Comparison of ENCODE assay signal across 21 cellular contexts in genomic region chr11:116910847-116911246, GRCh38.
DNase-seq lines count a peak whose midpoint lies in the region; ATAC-seq and TF ChIP-seq lines count a peak whose summit lies in the region.
"Had no signal": no experiment of that assay in that cellular context is flagged by ENCODE, and none has a peak within 500 bp of the region (broad histone marks: within the 10 kb centered on the region; RNA-seq: fewer than 3 reads in every experiment).

No MANE protein-coding gene starts in this region.

- H3K4me3 ChIP-seq in stomach smooth muscle (ENCODE audit: low read length in 2 of 2) (no peak overlapping the region), adrenal gland (no peak overlapping the region)
- H3K4me3 ChIP-seq: BLaER1 treated with 17β-estradiol and CSF1 and Interleukin-3, amounts not matched to agents 10 nM and 100 nM had no signal

- H3K36me3 Mint-ChIP-seq in T-helper 2 cell treated with Interferon-gamma antibody and Interleukin-4, amounts not matched to agents 5 μg/mL and 100 μg/mL, for 36 hours (ENCODE audit: low read depth), result peaks cover 6% of the 10 kb centered on the region
- H3K36me3 Mint-ChIP-seq in WTC11 (peaks cover 3% of the 10 kb centered on the region; the same call in 1 of the 2 replicates), mesothelial cell of epicardium (no peaks in the 10 kb centered on the region)

- no peaks in the 10 kb centered on the region for H3K9me3 ChIP-seq in stomach smooth muscle (ENCODE audit: control insufficient read depth in 2 of 2, low read length in 2 of 2)
- H3K9me3 ChIP-seq in adrenal gland (replicated peaks in 1 of 3), result no peaks in the 10 kb centered on the region
- H3K9me3 ChIP-seq: BLaER1 treated with 17β-estradiol and CSF1 and Interleukin-3, amounts not matched to agents 10 nM and 100 nM had no signal

- whole genome bisulfite sequencing in adrenal gland, 4 donors, result 90 to 95% (median 92%) methylated on average over 4 of the region's 4 CpGs

- no peak for DNase-seq in T-helper 2 cell treated with Interferon-gamma antibody and Interleukin-4, amounts not matched to agents 5 μg/mL and 100 μg/mL, for 36 hours (ENCODE audit: low spot score)
- DNase-seq in T-helper 2 cell, result no peak
- DNase-seq in WTC11 (ENCODE audit: low spot score), result no peak
- no peak for DNase-seq in mesothelial cell of epicardium (ENCODE audit: low spot score in 2 of 2, unreplicated experiment in 2 of 2)
- no peak for DNase-seq in adrenal gland
- DNase-seq in D341Med (ENCODE audit: low spot score), result no peak
- no peak for DNase-seq in COLO829 (ENCODE audit: low spot score)
- DNase-seq: CD8-positive, alpha-beta T cell; EL; GF-D8; Karpas-422; MV-4-11; NCI-H1105 treated with DMSO at 0.1 percent for 48 hours; NCI-H2081 treated with DMSO at 0.1 percent for 48 hours; NCI-H2171 treated with DMSO at 0.1 percent for 48 hours; NCI-H446; NCI-H526; Right ventricle myocardium superior had no signal

- CTCF ChIA-PET in WTC11 (lab: Charles Lee), result interaction anchor here (1.4 kb wide), 1 partner anchor 228 kb away, joined by 4 read pairs; no protein-coding TSS in a partner anchor

- H3K27ac ChIP-seq in stomach smooth muscle (ENCODE audit: low read length) (peak overlapping the region; percentile 49), adrenal gland (no peak overlapping the region)
- H3K27ac ChIP-seq: 22Rv1 had no signal

- no peak for TF ChIP-seq POLR2A in adrenal gland (IDR thresholded peaks at IDR 0.05)

- H3K27me3 Mint-ChIP-seq in T-helper 2 cell treated with Interferon-gamma antibody and Interleukin-4, amounts not matched to agents 5 μg/mL and 100 μg/mL, for 36 hours (ENCODE audit: low read depth), result no peaks in the 10 kb centered on the region
- no peaks in the 10 kb centered on the region for H3K27me3 Mint-ChIP-seq in WTC11 (ENCODE audit: low read depth)
- H3K27me3 Mint-ChIP-seq in mesothelial cell of epicardium (ENCODE audit: low read depth), result no peaks in the 10 kb centered on the region

- H3K36me3 ChIP-seq in stomach smooth muscle (ENCODE audit: control insufficient read depth in 2 of 2, insufficient read depth in 2 of 2, low read length in 2 of 2) (no peaks in the 10 kb centered on the region), adrenal gland (replicated peaks in 1 of 2) (peaks cover 0 to 4% of the 10 kb centered on the region in 2 donors)

- POLR2A ChIA-PET in WTC11 (lab: Charles Lee), result no interaction called here

- no peak overlapping the region for H3K9ac ChIP-seq in stomach smooth muscle (ENCODE audit: low read length in 2 of 2)
- H3K9ac ChIP-seq: BLaER1 treated with 17β-estradiol and CSF1 and Interleukin-3, amounts not matched to agents 10 nM and 100 nM had no signal

- H3K27me3 ChIP-seq in stomach smooth muscle (ENCODE audit: control insufficient read depth in 1 of 2, insufficient read depth in 2 of 2, low read length in 2 of 2) (no peaks in the 10 kb centered on the region), adrenal gland (no peaks in the 10 kb centered on the region)
- H3K27me3 ChIP-seq: BLaER1 treated with 17β-estradiol and CSF1 and Interleukin-3, amounts not matched to agents 10 nM and 100 nM had no signal

- intact Hi-C loops in adrenal gland (cut with DNase I), result no loop called here

- peaks cover 1% of the 10 kb centered on the region for H3K4me1 Mint-ChIP-seq in T-helper 2 cell treated with Interferon-gamma antibody and Interleukin-4, amounts not matched to agents 5 μg/mL and 100 μg/mL, for 36 hours (ENCODE audit: low read depth)
- H3K4me1 Mint-ChIP-seq in WTC11 (no peaks in the 10 kb centered on the region), mesothelial cell of epicardium (peaks cover 27% of the 10 kb centered on the region)

- H3K9me3 Mint-ChIP-seq in T-helper 2 cell treated with Interferon-gamma antibody and Interleukin-4, amounts not matched to agents 5 μg/mL and 100 μg/mL, for 36 hours, result no peaks in the 10 kb centered on the region
- H3K9me3 Mint-ChIP-seq in WTC11 (no peaks in the 10 kb centered on the region), mesothelial cell of epicardium (no peaks in the 10 kb centered on the region)
- H3K9me3 Mint-ChIP-seq: CD8-positive, alpha-beta T cell had no signal

- ATAC-seq in WTC11, result no peak
- ATAC-seq: CD8-positive, alpha-beta T cell had no signal

- peak overlapping the region; percentile 8 for H3K27ac Mint-ChIP-seq in T-helper 2 cell treated with Interferon-gamma antibody and Interleukin-4, amounts not matched to agents 5 μg/mL and 100 μg/mL, for 36 hours
- H3K27ac Mint-ChIP-seq in WTC11, result peak overlapping the region; percentile 5; the same call in 1 of the 2 replicates
- peak overlapping the region; percentile 36 for H3K27ac Mint-ChIP-seq in mesothelial cell of epicardium
- H3K27ac Mint-ChIP-seq: CD8-positive, alpha-beta T cell had no signal

- no peak overlapping the region for H3K4me3 Mint-ChIP-seq in T-helper 2 cell treated with Interferon-gamma antibody and Interleukin-4, amounts not matched to agents 5 μg/mL and 100 μg/mL, for 36 hours
- H3K4me3 Mint-ChIP-seq in WTC11, result no peak overlapping the region
- H3K4me3 Mint-ChIP-seq in mesothelial cell of epicardium, result no peak overlapping the region
- H3K4me3 Mint-ChIP-seq: CD8-positive, alpha-beta T cell had no signal

- TF ChIP-seq CTCF in WTC11 (IDR thresholded peaks at IDR 0.05), result no peak
- TF ChIP-seq CTCF in mesothelial cell of epicardium (IDR thresholded peaks at IDR 0.05; ENCODE audit: unreplicated experiment), result no peak
- TF ChIP-seq CTCF in adrenal gland (IDR thresholded peaks at IDR 0.05), result no peak

- H3K4me1 ChIP-seq in stomach smooth muscle (ENCODE audit: control insufficient read depth, insufficient read depth, low read length) (peaks cover 6% of the 10 kb centered on the region), adrenal gland (replicated peaks in 1 of 2) (peaks cover 0 to 15% of the 10 kb centered on the region in 2 donors)

TF ChIP-seq in WTC11, 78 proteins besides CTCF, POLR2A, EP300 and RAD21 (continues in another document):
- no peak for TF ChIP-seq NR2C2 (CRISPR knock-in tag; IDR thresholded peaks at IDR 0.05)
- TF ChIP-seq E2F4 (CRISPR knock-in tag; IDR thresholded peaks at IDR 0.05; ENCODE audit: borderline replicate concordance, low read depth), result no peak
- TF ChIP-seq ETV6 (CRISPR knock-in tag; IDR thresholded peaks at IDR 0.05), result no peak
- TF ChIP-seq NR1H2 (CRISPR knock-in tag; IDR thresholded peaks at IDR 0.05), result no peak
- no peak for TF ChIP-seq USF2 (CRISPR knock-in tag; IDR thresholded peaks at IDR 0.05)
- TF ChIP-seq PRRX2 (CRISPR knock-in tag; IDR thresholded peaks at IDR 0.05), result no peak
- TF ChIP-seq ZMAT4 (CRISPR knock-in tag; IDR thresholded peaks at IDR 0.05), result no peak
- no peak for TF ChIP-seq NFE2L1 (CRISPR knock-in tag; IDR thresholded peaks at IDR 0.05)
- TF ChIP-seq FOXP1 (CRISPR knock-in tag; IDR thresholded peaks at IDR 0.05; ENCODE audit: borderline replicate concordance), result no peak
- TF ChIP-seq CBFB (CRISPR knock-in tag; IDR thresholded peaks at IDR 0.05; ENCODE audit: low read depth), result no peak
- no peak for TF ChIP-seq OVOL2 (CRISPR knock-in tag; IDR thresholded peaks at IDR 0.05; ENCODE audit: borderline replicate concordance)
- no peak for TF ChIP-seq MXD4 (CRISPR knock-in tag; IDR thresholded peaks at IDR 0.05; ENCODE audit: borderline replicate concordance)
- no peak for TF ChIP-seq ATF2 (CRISPR knock-in tag; IDR thresholded peaks at IDR 0.05; ENCODE audit: borderline replicate concordance, low read depth)
- no peak for TF ChIP-seq IRF1 (CRISPR knock-in tag; IDR thresholded peaks at IDR 0.05)
